8 cellular contexts compared by ENCODE assay signal in genomic region chr1:9235560-9235959, GRCh38. TPM values are rescaled to one million over a fixed set of nuclear protein-coding genes. Genes with fewer than 3 reads are reported as not detected.
DNase-seq lines count a peak whose midpoint lies in the region; ATAC-seq and TF ChIP-seq lines count a peak whose summit lies in the region.

No MANE protein-coding gene starts in this region.

- DNase-seq in T-helper 17 cell, result no peak
- DNase-seq in foreskin keratinocyte, result no peak
- DNase-seq in skeletal muscle cell (ENCODE audit: low read depth), result no peak
- no peak for DNase-seq in putamen (ENCODE audit: low spot score)
- DNase-seq in NCI-H146 (lab: John Stamatoyannopoulos, UW), result no peak
- no peak for DNase-seq in cortex of kidney (lab: John Stamatoyannopoulos, UW)

- H3K9me3 ChIP-seq in T-helper 17 cell (ENCODE audit: control insufficient read depth, low read length, poor library complexity, severe bottlenecking), result no peaks in the 10 kb centered on the region

- peak overlapping the region; percentile 79 for H3K4me3 Mint-ChIP-seq in T-helper 17 cell

- H3K27ac Mint-ChIP-seq in T-helper 17 cell, result peak overlapping the region; percentile 14

- peaks cover 34% of the 10 kb centered on the region for H3K4me1 Mint-ChIP-seq in T-helper 17 cell

- peaks cover 11% of the 10 kb centered on the region for H3K4me1 ChIP-seq in foreskin keratinocyte

- H3K27me3 ChIP-seq in foreskin keratinocyte, result no peaks in the 10 kb centered on the region

- H3K4me3 ChIP-seq in GM12875 (ENCODE audit: low read depth, low read length) (peak overlapping the region; percentile 78), skeletal muscle cell (ENCODE audit: low read depth, low read length) (peak overlapping the region; percentile 70)

- TF ChIP-seq CTCF in GM12875 (IDR thresholded peaks at IDR 0.05; ENCODE audit: borderline replicate concordance, insufficient read depth, low read depth, low read length) (no peak), foreskin keratinocyte (conservative IDR thresholded peaks at IDR 0.05) (no peak)

- no peaks in the 10 kb centered on the region for H3K27me3 Mint-ChIP-seq in T-helper 17 cell

- H3K27ac ChIP-seq in foreskin keratinocyte, result peak overlapping the region; percentile 90

- H3K36me3 Mint-ChIP-seq in T-helper 17 cell (ENCODE audit: low read depth), result no peaks in the 10 kb centered on the region

- no peak for ATAC-seq in T-helper 17 cell
- ATAC-seq in foreskin keratinocyte, result no peak
- no peak for ATAC-seq in GM19455 (IDR thresholded peaks at IDR 0.05; ENCODE audit: unreplicated experiment)

RNA-seq across cellular contexts. Expression of gene H6PD, which starts 1.0 kb away (rescaled TPM):
- total RNA-seq in T-helper 17 cell, result 10 to 100 TPM; 16.1 to 19.2 TPM
- total RNA-seq in foreskin keratinocyte, result 5.0 and 8.7 TPM in 2 replicates
- polyA plus RNA-seq in foreskin keratinocyte, result 1.8 and 2.9 TPM in 2 replicates

RNA-seq across cellular contexts. Expression of gene SPSB1, which starts 57.1 kb away (rescaled TPM):
- total RNA-seq in T-helper 17 cell (1 to 10 TPM; 7.7 to 9.2 TPM), foreskin keratinocyte (10.3 and 12.9 TPM in 2 replicates)
- polyA plus RNA-seq in foreskin keratinocyte, result 11.6 and 12.5 TPM in 2 replicates
